In genomic region chr7:81527651-81528050, GRCh38 we compare ENCODE assay signal across 22 cellular contexts.
DNase-seq lines count a peak whose midpoint lies in the region; ATAC-seq, FAIRE-seq and TF ChIP-seq lines count a peak whose summit lies in the region.
"Had no signal": no experiment of that assay in that cellular context is flagged by ENCODE, and none has a peak within 500 bp of the region (broad histone marks: within the 10 kb centered on the region; RNA-seq: fewer than 3 reads in every experiment).

No MANE protein-coding gene starts in this region.

- no peak overlapping the region for H4K5ac ChIP-seq in H1 (ENCODE audit: insufficient read length, low read depth, low read length)

- no peak overlapping the region for H3K9ac ChIP-seq in OCI-LY1 (ENCODE audit: low read length)
- H3K9ac ChIP-seq in H1 (replicated peaks in 1 of 4; ENCODE audit: extremely low read depth in 1 of 4, low read depth in 3 of 4, low read length in 3 of 4): no peak overlapping the region
- H3K9ac ChIP-seq in SK-N-SH: no peak overlapping the region

- no peak overlapping the region for H2BK15ac ChIP-seq in H1 (ENCODE audit: low read length)

- peak in 1 of 2 experiments; percentile 19; a peak in 1 of 4 replicates for TF ChIP-seq RAD21 in H1 (IDR thresholded peaks at IDR 0.05 in 1 of 2, conservative IDR thresholded peaks at IDR 0.05 in 1 of 2; ENCODE audit: low read depth in 2 of 2, low read length in 2 of 2)
- TF ChIP-seq RAD21 in SK-N-SH (IDR thresholded peaks at IDR 0.05; ENCODE audit: low read length): no peak

- H3K79me1 ChIP-seq in H1 (ENCODE audit: low read depth, low read length): no peaks in the 10 kb centered on the region

- H4K8ac ChIP-seq in H1 (ENCODE audit: extremely low read depth, insufficient read depth, low read length): no peak overlapping the region

- no peak for TF ChIP-seq EP300 in H1 (IDR thresholded peaks at IDR 0.05; ENCODE audit: borderline replicate concordance in 1 of 2, low read depth in 2 of 2, low read length in 2 of 2)
- no peak for TF ChIP-seq EP300 in SK-N-SH (IDR thresholded peaks at IDR 0.05; ENCODE audit: borderline replicate concordance in 1 of 2, low read depth in 1 of 2, low read length in 1 of 2)

- 86% methylated on average over 2 of the region's 2 CpGs; no CpG with 5 or more reads in 1 of the 2 experiments for WGBS in H1 (ENCODE audit: extremely low coverage in 1 of 2, insufficient coverage in 1 of 2, insufficient read length in 1 of 2, insufficient replicate concordance in 2 of 2, low coverage in 1 of 2, low lambda C conversion rate in 2 of 2, missing lambda C conversion rate in 1 of 2), 2 experiments
- 74% methylated on average over 2 of the region's 2 CpGs for WGBS in SK-N-SH (ENCODE audit: low lambda C conversion rate)

- DNase-seq in A172 (ENCODE audit: low spot score): peak; percentile 21
- DNase-seq in GM23338 (ENCODE audit: low spot score): no peak
- DNase-seq in H1 (ENCODE audit: low read depth in 1 of 2, low spot score in 2 of 2): no peak
- no peak for DNase-seq in SK-N-SH
- DNase-seq in activated naive CD4-positive, alpha-beta T cell treated with anti-CD3 and anti-CD28 coated beads, Interleukin-2, amount 10 ng/mL, durations not matched to agents 7 days and 5 days: no peak
- no peak for DNase-seq in cerebellar cortex (ENCODE audit: low spot score)
- no peak for DNase-seq in COLO668 (lab: John Stamatoyannopoulos, UW; ENCODE audit: unreplicated experiment)
- DNase-seq: activated CD4-positive, alpha-beta T cell treated with anti-CD3 and anti-CD28 coated beads for 36 hours; activated effector memory CD4-positive, alpha-beta T cell treated with Interleukin-2 at 50 U/mL for 16 hours; caudate nucleus; esophagus squamous epithelium; Kasumi-1; NCI-H1436 treated with DMSO at 0.1 percent for 48 hours; NCI-H2171 treated with DMSO at 0.1 percent for 48 hours; NCI-H748 treated with DMSO at 0.1 percent for 48 hours; stimulated activated CD4-positive, alpha-beta T cell treated with anti-CD3 and anti-CD28 coated beads, Interleukin-2, amount 100 ng/mL, for 24 hours; stimulated activated naive CD8-positive, alpha-beta T cell treated with anti-CD3 and anti-CD28 coated beads, Interleukin-15, amount 100 ng/mL, for 72 hours had no signal

- H3K27ac ChIP-seq in GM23338 (ENCODE audit: low read depth) (no peak overlapping the region), OCI-LY1 (ENCODE audit: low read depth, low read length, poor library complexity, severe bottlenecking) (no peak overlapping the region), H1 (ENCODE audit: low read depth, low read length) (no peak overlapping the region), SK-N-SH (ENCODE audit: low read depth in 2 of 2, low read length in 1 of 2) (no peak overlapping the region)
- H3K27ac ChIP-seq: esophagus squamous epithelium, prostate gland had no signal

- no peaks in the 10 kb centered on the region for H3K4me1 ChIP-seq in GM23338 (ENCODE audit: insufficient read depth)
- no peaks in the 10 kb centered on the region for H3K4me1 ChIP-seq in OCI-LY1 (ENCODE audit: insufficient read depth, low read length, severe bottlenecking)
- H3K4me1 ChIP-seq in H1 (replicated peaks in 1 of 4; ENCODE audit: control insufficient read depth in 3 of 4, insufficient read depth in 4 of 4, low read length in 3 of 4): no peaks in the 10 kb centered on the region
- peaks cover 0 to 3% of the 10 kb centered on the region in 2 experiments; a peak in 2 of 4 replicates for H3K4me1 ChIP-seq in SK-N-SH (ENCODE audit: control insufficient read depth in 1 of 2, insufficient read depth in 2 of 2, low read depth in 1 of 2, low read length in 1 of 2)
- H3K4me1 ChIP-seq: esophagus squamous epithelium, prostate gland had no signal

- no peaks in the 10 kb centered on the region for H3K27me3 ChIP-seq in GM23338 (ENCODE audit: insufficient read depth)
- no peaks in the 10 kb centered on the region for H3K27me3 ChIP-seq in OCI-LY1 (ENCODE audit: insufficient read depth, low read length)
- H3K27me3 ChIP-seq in H1 (replicated peaks in 1 of 4; ENCODE audit: control insufficient read depth in 3 of 4, extremely low read depth in 1 of 4, insufficient read depth in 3 of 4, low read length in 3 of 4): no peaks in the 10 kb centered on the region
- H3K27me3 ChIP-seq in SK-N-SH (ENCODE audit: insufficient read depth): no peaks in the 10 kb centered on the region
- H3K27me3 ChIP-seq: esophagus squamous epithelium had no signal

- H3K18ac ChIP-seq in H1 (ENCODE audit: extremely low read depth, low read length): no peak overlapping the region

- H3K4me3 Mint-ChIP-seq in GM23338: no peak overlapping the region
- no peak overlapping the region for H3K4me3 Mint-ChIP-seq in activated naive CD4-positive, alpha-beta T cell treated with anti-CD3 and anti-CD28 coated beads, Interleukin-2, amount 10 ng/mL, durations not matched to agents 7 days and 5 days
- H3K4me3 Mint-ChIP-seq: activated CD4-positive, alpha-beta T cell treated with anti-CD3 and anti-CD28 coated beads for 36 hours; CD14-positive monocyte; mesothelial cell of epicardium; stimulated activated naive CD8-positive, alpha-beta T cell treated with anti-CD3 and anti-CD28 coated beads, Interleukin-15, amount 100 ng/mL, for 72 hours; type B pancreatic cell had no signal

- H3K4me3 ChIP-seq in GM23338: no peak overlapping the region
- no peak overlapping the region for H3K4me3 ChIP-seq in OCI-LY1 (ENCODE audit: low read depth, low read length, poor library complexity, severe bottlenecking)
- no peak overlapping the region for H3K4me3 ChIP-seq in H1 (ENCODE audit: extremely low read depth in 1 of 4, insufficient read depth in 2 of 4, low read depth in 3 of 4, low read length in 4 of 4)
- H3K4me3 ChIP-seq in SK-N-SH (ENCODE audit: low read depth in 2 of 2, low read length in 1 of 2): no peak overlapping the region
- H3K4me3 ChIP-seq: esophagus squamous epithelium, prostate gland had no signal

- no peak overlapping the region for H2BK20ac ChIP-seq in H1 (ENCODE audit: low read length)

- no peaks in the 10 kb centered on the region for H3K27me3 Mint-ChIP-seq in GM23338 (ENCODE audit: insufficient read depth, low read depth, poor library complexity)
- no peaks in the 10 kb centered on the region for H3K27me3 Mint-ChIP-seq in activated naive CD4-positive, alpha-beta T cell treated with anti-CD3 and anti-CD28 coated beads, Interleukin-2, amount 10 ng/mL, durations not matched to agents 7 days and 5 days
- H3K27me3 Mint-ChIP-seq: activated CD4-positive, alpha-beta T cell treated with anti-CD3 and anti-CD28 coated beads for 36 hours; stimulated activated naive CD8-positive, alpha-beta T cell treated with anti-CD3 and anti-CD28 coated beads, Interleukin-15, amount 100 ng/mL, for 72 hours; type B pancreatic cell had no signal

- no peak overlapping the region for H4K91ac ChIP-seq in H1 (replicated peaks; ENCODE audit: insufficient read length, low read length)

- H3K56ac ChIP-seq in H1 (replicated peaks; ENCODE audit: insufficient read length, low read depth, low read length): no peak overlapping the region

- CTCF ChIA-PET in H1 (lab: Charles Lee; ENCODE audit: partially characterized antibody) (interaction anchor here (0.7 kb wide), 1 partner anchor 63 kb away, joined by 3 read pairs; no protein-coding TSS in a partner anchor), SK-N-SH (lab: Yijun Ruan, JAX) (interaction anchor here (1.3 kb wide), 1 partner anchor 42 kb away, joined by 3 read pairs; no protein-coding TSS in a partner anchor)
- CTCF ChIA-PET in activated naive CD4-positive, alpha-beta T cell treated with anti-CD3 and anti-CD28 coated beads, Interleukin-2, amount 10 ng/mL, durations not matched to agents 7 days and 5 days (lab: Charles Lee): no interaction called here

- ATAC-seq in GM23338: no peak
- ATAC-seq: activated CD4-positive, alpha-beta T cell treated with anti-CD3 and anti-CD28 coated beads for 36 hours; stimulated activated naive CD8-positive, alpha-beta T cell treated with anti-CD3 and anti-CD28 coated beads, Interleukin-15, amount 100 ng/mL, for 72 hours had no signal

- no peak for TF ChIP-seq POLR2A in H1 (IDR thresholded peaks at IDR 0.05; ENCODE audit: control extremely low read depth in 1 of 2, low read depth in 2 of 2, low read length in 2 of 2)

- no peaks in the 10 kb centered on the region for H3K4me1 Mint-ChIP-seq in GM23338
- no peaks in the 10 kb centered on the region for H3K4me1 Mint-ChIP-seq in activated naive CD4-positive, alpha-beta T cell treated with anti-CD3 and anti-CD28 coated beads, Interleukin-2, amount 10 ng/mL, durations not matched to agents 7 days and 5 days
- H3K4me1 Mint-ChIP-seq: activated CD4-positive, alpha-beta T cell treated with anti-CD3 and anti-CD28 coated beads for 36 hours; CD14-positive monocyte; mesothelial cell of epicardium; stimulated activated naive CD8-positive, alpha-beta T cell treated with anti-CD3 and anti-CD28 coated beads, Interleukin-15, amount 100 ng/mL, for 72 hours had no signal

- POLR2A ChIA-PET in H1 (lab: Charles Lee; ENCODE audit: partially characterized antibody): no interaction called here
- POLR2A ChIA-PET in SK-N-SH (lab: Yijun Ruan, JAX): no interaction called here

- H2BK120ac ChIP-seq in H1 (replicated peaks; ENCODE audit: low read depth, low read length): no peak overlapping the region

- H2BK5ac ChIP-seq in H1 (ENCODE audit: low read depth, low read length): no peak overlapping the region

- TF ChIP-seq CTCF in GM23338 (conservative IDR thresholded peaks at IDR 0.05; ENCODE audit: low read depth in 2 of 2): peak in 1 of 2 experiments; percentile 42; a peak in 2 of 4 replicates
- TF ChIP-seq CTCF in OCI-LY1 (IDR thresholded peaks at IDR 0.05; ENCODE audit: low read length): peak; percentile 28; the same call in 1 of the 2 replicates
- TF ChIP-seq CTCF in H1 (IDR thresholded peaks at IDR 0.05; ENCODE audit: control extremely low read depth in 1 of 3, insufficient read depth in 1 of 3, low read depth in 1 of 3, low read length in 3 of 3): no peak; a peak in 1 of 4 replicates
- TF ChIP-seq CTCF in SK-N-SH (IDR thresholded peaks at IDR 0.05): no peak

- H3K79me2 ChIP-seq in GM23338 (replicated peaks; ENCODE audit: insufficient read depth) (no peaks in the 10 kb centered on the region), OCI-LY1 (ENCODE audit: insufficient read depth, low read length) (no peaks in the 10 kb centered on the region), H1 (ENCODE audit: control insufficient read depth in 1 of 2, insufficient read depth in 2 of 2, low read length in 2 of 2) (no peaks in the 10 kb centered on the region), SK-N-SH (ENCODE audit: insufficient read depth) (no peaks in the 10 kb centered on the region)

- no peaks in the 10 kb centered on the region for H3K9me2 ChIP-seq in GM23338 (ENCODE audit: insufficient read depth)
- no peaks in the 10 kb centered on the region for H3K9me2 ChIP-seq in OCI-LY1 (ENCODE audit: low read depth, low read length)
- H3K9me2 ChIP-seq in SK-N-SH: no peaks in the 10 kb centered on the region

- no peaks in the 10 kb centered on the region for H3K23me2 ChIP-seq in H1 (ENCODE audit: low read depth, low read length)

- H3K9me3 ChIP-seq in OCI-LY1 (ENCODE audit: low read length) (no peaks in the 10 kb centered on the region), H1 (ENCODE audit: insufficient read depth in 2 of 2, low read depth in 1 of 2, low read length in 1 of 2) (no peaks in the 10 kb centered on the region), SK-N-SH (no peaks in the 10 kb centered on the region; the same call in 1 of the 2 replicates)
- H3K9me3 ChIP-seq: esophagus squamous epithelium, prostate gland had no signal

- H3K4me2 ChIP-seq in GM23338 (no peak overlapping the region), OCI-LY1 (ENCODE audit: low read length) (no peak overlapping the region), H1 (ENCODE audit: insufficient read depth in 1 of 2, low read depth in 2 of 2, low read length in 2 of 2) (no peak overlapping the region), SK-N-SH (no peak overlapping the region)

- H3F3A ChIP-seq in GM23338 (replicated peaks; ENCODE audit: low read depth) (no peaks in the 10 kb centered on the region), OCI-LY1 (ENCODE audit: insufficient read depth, low read length) (no peaks in the 10 kb centered on the region), SK-N-SH (replicated peaks; ENCODE audit: insufficient read depth) (no peaks in the 10 kb centered on the region)

- no peaks in the 10 kb centered on the region for H3K36me3 ChIP-seq in GM23338 (ENCODE audit: insufficient read depth)
- no peaks in the 10 kb centered on the region for H3K36me3 ChIP-seq in OCI-LY1 (ENCODE audit: insufficient read depth, low read length)
- no peaks in the 10 kb centered on the region for H3K36me3 ChIP-seq in H1 (ENCODE audit: control insufficient read depth in 2 of 4, insufficient read depth in 4 of 4, low read length in 3 of 4)
- no peaks in the 10 kb centered on the region for H3K36me3 ChIP-seq in SK-N-SH (replicated peaks in 1 of 2; ENCODE audit: control insufficient read depth in 1 of 2, insufficient read depth in 2 of 2, low read length in 1 of 2)
- H3K36me3 ChIP-seq: esophagus squamous epithelium, prostate gland had no signal

- no peaks in the 10 kb centered on the region for H3K9me3 Mint-ChIP-seq in GM23338
- H3K9me3 Mint-ChIP-seq in activated naive CD4-positive, alpha-beta T cell treated with anti-CD3 and anti-CD28 coated beads, Interleukin-2, amount 10 ng/mL, durations not matched to agents 7 days and 5 days: no peaks in the 10 kb centered on the region
- H3K9me3 Mint-ChIP-seq: stimulated activated naive CD8-positive, alpha-beta T cell treated with anti-CD3 and anti-CD28 coated beads, Interleukin-15, amount 100 ng/mL, for 72 hours; type B pancreatic cell had no signal

- H2AFZ ChIP-seq in GM23338 (0 out of 2 replicates have a peak overlapping the region, but pooled peaks have one; percentile 52), OCI-LY1 (ENCODE audit: low read length) (no peak overlapping the region), H1 (ENCODE audit: low read length) (0 out of 2 replicates have a peak overlapping the region, but pooled peaks have one; percentile 28), SK-N-SH (ENCODE audit: low read depth) (no peak overlapping the region; the same call in 1 of the 2 replicates)

- H3K36me3 Mint-ChIP-seq in GM23338 (ENCODE audit: low read depth): no peaks in the 10 kb centered on the region
- H3K36me3 Mint-ChIP-seq in activated naive CD4-positive, alpha-beta T cell treated with anti-CD3 and anti-CD28 coated beads, Interleukin-2, amount 10 ng/mL, durations not matched to agents 7 days and 5 days: no peaks in the 10 kb centered on the region
- H3K36me3 Mint-ChIP-seq: CD14-positive monocyte, mesothelial cell of epicardium, type B pancreatic cell had no signal

- H2BK12ac ChIP-seq in H1 (ENCODE audit: low read depth, low read length): no peak overlapping the region

- H3K27ac Mint-ChIP-seq in GM23338: no peak overlapping the region
- no peak overlapping the region for H3K27ac Mint-ChIP-seq in activated naive CD4-positive, alpha-beta T cell treated with anti-CD3 and anti-CD28 coated beads, Interleukin-2, amount 10 ng/mL, durations not matched to agents 7 days and 5 days
- H3K27ac Mint-ChIP-seq: activated CD4-positive, alpha-beta T cell treated with anti-CD3 and anti-CD28 coated beads for 36 hours; CD14-positive monocyte; mesothelial cell of epicardium; stimulated activated naive CD8-positive, alpha-beta T cell treated with anti-CD3 and anti-CD28 coated beads, Interleukin-15, amount 100 ng/mL, for 72 hours; type B pancreatic cell had no signal

- H3K4ac ChIP-seq in H1 (replicated peaks; ENCODE audit: insufficient read length, low read depth, low read length): no peak overlapping the region

- H3K23ac ChIP-seq in H1 (ENCODE audit: insufficient read length): no peak overlapping the region

- H4K20me1 ChIP-seq in GM23338 (replicated peaks; ENCODE audit: insufficient read depth) (no peaks in the 10 kb centered on the region), OCI-LY1 (ENCODE audit: insufficient read depth, low read length) (no peaks in the 10 kb centered on the region), H1 (replicated peaks in 1 of 2; ENCODE audit: control insufficient read depth in 1 of 2, insufficient read depth in 2 of 2, low read length in 2 of 2) (no peaks in the 10 kb centered on the region), SK-N-SH (ENCODE audit: insufficient read depth) (no peaks in the 10 kb centered on the region)

- no peak overlapping the region for H3K14ac ChIP-seq in H1 (ENCODE audit: insufficient read length)

- no peak overlapping the region for H2AK5ac ChIP-seq in H1 (ENCODE audit: low read depth, low read length)

- no peak for FAIRE-seq in H1 (lab: Jason Lieb, UNC)

Comparison
In these comparisons a context has a peak if more than half of its experiments do, and no peak if none do; other contexts are left out.
1. H2AFZ ChIP-seq: peak in GM23338 (single experiment) and H1 (single experiment); none in OCI-LY1 (single experiment) and SK-N-SH (single experiment).